In the genomic region with DNA sequence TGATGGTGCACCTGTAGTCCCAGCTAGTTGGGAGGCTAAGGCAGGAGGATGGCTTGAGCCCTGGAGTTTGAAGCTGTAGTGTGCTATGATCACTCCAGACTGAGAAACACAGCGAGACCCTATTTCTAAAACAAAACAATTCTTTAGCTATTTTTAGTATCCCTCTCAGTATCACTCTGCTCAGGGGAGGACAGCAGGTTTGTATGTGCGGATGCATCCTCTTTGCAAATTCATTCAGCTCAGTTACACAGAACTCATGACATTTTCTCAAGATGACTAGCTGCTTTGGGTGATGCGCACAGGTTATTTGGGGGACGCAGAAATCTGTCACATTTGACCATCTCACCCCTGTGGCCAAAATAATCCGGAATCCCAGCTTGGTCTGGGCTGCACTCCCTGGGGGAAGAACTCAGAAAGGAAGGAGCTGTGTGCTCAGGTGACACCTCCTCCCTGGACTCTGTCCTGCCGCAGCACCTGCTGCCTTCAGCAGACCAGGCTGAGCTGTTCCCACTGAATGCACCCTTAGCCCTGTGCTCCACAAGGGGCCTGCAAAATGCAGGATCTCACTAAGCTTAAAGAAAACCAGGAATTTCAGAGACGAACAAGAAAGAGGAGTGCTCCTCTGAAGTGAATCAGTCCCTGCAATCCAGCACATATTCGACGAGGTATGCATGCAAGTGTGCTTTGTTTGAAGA, we compare ENCODE assay signal across 29 cellular contexts.
A peak's percentile ranks its signal among the peaks of the same experiment; 100 is the strongest.
DNase-seq lines count a peak whose midpoint lies in the region; ATAC-seq, FAIRE-seq and TF ChIP-seq lines count a peak whose summit lies in the region.
"Had no signal": no experiment of that assay in that cellular context is flagged by ENCODE, and none has a peak within 500 bp of the region (broad histone marks: within the 10 kb centered on the region; RNA-seq: fewer than 3 reads in every experiment).

No MANE protein-coding gene starts in this region.

- in situ Hi-C loops in ACHN (cut with HindIII; ENCODE audit: low pct_ligation_motif_present, low pct_unique_long_range_greater_than_20kb, low sequenced_read_pairs) = no loop called here

- no peaks in the 10 kb centered on the region for H4K20me1 ChIP-seq in astrocyte (ENCODE audit: insufficient read depth, low read length)

- H3K36me3 Mint-ChIP-seq in astrocyte (ENCODE audit: low read depth, unreplicated experiment) = no peaks in the 10 kb centered on the region
- H3K36me3 Mint-ChIP-seq in activated T-cell treated with anti-CD3 and anti-CD28 coated beads, Interleukin-2, amount 50 U/mL, for 4 hours (ENCODE audit: insufficient read depth) = no peaks in the 10 kb centered on the region
- H3K36me3 Mint-ChIP-seq: CD8-positive, alpha-beta memory T cell; stimulated activated effector memory CD8-positive, alpha-beta T cell treated with anti-CD3 and anti-CD28 coated beads, Interleukin-12 subunit alpha, Interleukin-12 subunit beta, amount 100 ng/mL, for 72 hours; type B pancreatic cell had no signal

- H3K4me1 Mint-ChIP-seq in astrocyte (ENCODE audit: low read depth, unreplicated experiment) = peaks cover 14% of the 10 kb centered on the region
- no peaks in the 10 kb centered on the region for H3K4me1 Mint-ChIP-seq in activated T-cell treated with anti-CD3 and anti-CD28 coated beads, Interleukin-2, amount 50 U/mL, for 4 hours (ENCODE audit: low read depth)
- H3K4me1 Mint-ChIP-seq: CD8-positive, alpha-beta memory T cell; central memory CD8-positive, alpha-beta T cell; stimulated activated effector memory CD8-positive, alpha-beta T cell treated with anti-CD3 and anti-CD28 coated beads, Interleukin-12 subunit alpha, Interleukin-12 subunit beta, amount 100 ng/mL, for 72 hours; T-helper 17 cell had no signal

- H3K9me3 Mint-ChIP-seq in astrocyte (ENCODE audit: unreplicated experiment) = no peaks in the 10 kb centered on the region
- H3K9me3 Mint-ChIP-seq in activated T-cell treated with anti-CD3 and anti-CD28 coated beads, Interleukin-2, amount 50 U/mL, for 4 hours = no peaks in the 10 kb centered on the region
- H3K9me3 Mint-ChIP-seq: activated T-helper 1 cell treated with anti-CD3 and anti-CD28 coated beads, Interleukin-12 subunit alpha, Interleukin-12 subunit beta, Interleukin-2, Interleukin-4 antibody, amounts not matched to agents 30 ng/mL and 10 ng/mL and 1 ng/mL, durations not matched to agents 14 hours and 24 hours and 36 hours; CD8-positive, alpha-beta memory T cell; central memory CD8-positive, alpha-beta T cell; nephron; stimulated activated effector memory CD8-positive, alpha-beta T cell treated with anti-CD3 and anti-CD28 coated beads, Interleukin-12 subunit alpha, Interleukin-12 subunit beta, amount 100 ng/mL, for 72 hours had no signal

- H3K27me3 Mint-ChIP-seq in astrocyte (ENCODE audit: low read depth, unreplicated experiment) = no peaks in the 10 kb centered on the region
- peaks cover 21% of the 10 kb centered on the region for H3K27me3 Mint-ChIP-seq in activated T-cell treated with anti-CD3 and anti-CD28 coated beads, Interleukin-2, amount 50 U/mL, for 4 hours (ENCODE audit: low read depth)

- DNase-seq in astrocyte (ENCODE audit: low read depth) = no peak
- DNase-seq in mucosa of descending colon = no peak
- DNase-seq in effector CD8-positive, alpha-beta T cell (lab: John Stamatoyannopoulos, UW) = no peak
- DNase-seq in activated T-cell treated with anti-CD3 and anti-CD28 coated beads, Interleukin-2, amount 50 U/mL, for 4 hours = no peak
- no peak for DNase-seq in ACHN
- DNase-seq: activated CD4-positive, alpha-beta T cell treated with anti-CD3 and anti-CD28 coated beads, Interleukin-2, amount 50 U/mL, for 4 hours; activated CD8-positive, alpha-beta memory T cell treated with anti-CD3 and anti-CD28 coated beads, Interleukin-2, amount 50 U/mL, for 4 hours; activated naive CD4-positive, alpha-beta T cell treated with Interleukin-2 at 50 U/mL for 16 hours; CD8-positive, alpha-beta memory T cell; DMS 273 treated with DMSO at 0.1 percent for 48 hours; esophagus squamous epithelium; foreskin keratinocyte; heart left ventricle; HFFc6; lower lobe of right lung; NCI-H1092; NCI-H2081; Peyer's patch; T-helper 17 cell had no signal

- no peak for FAIRE-seq in astrocyte (lab: Jason Lieb, UNC)
- FAIRE-seq: K562 had no signal

- H3K9ac ChIP-seq in HUES48 (ENCODE audit: low read depth, low read length) (no peak overlapping the region), astrocyte (ENCODE audit: low read length) (no peak overlapping the region)

- no peak overlapping the region for H3K4me3 Mint-ChIP-seq in astrocyte (ENCODE audit: unreplicated experiment)
- no peak overlapping the region for H3K4me3 Mint-ChIP-seq in activated T-cell treated with anti-CD3 and anti-CD28 coated beads, Interleukin-2, amount 50 U/mL, for 4 hours
- H3K4me3 Mint-ChIP-seq: activated T-helper 1 cell treated with anti-CD3 and anti-CD28 coated beads, Interleukin-12 subunit alpha, Interleukin-12 subunit beta, Interleukin-2, Interleukin-4 antibody, amounts not matched to agents 30 ng/mL and 10 ng/mL and 1 ng/mL, durations not matched to agents 14 hours and 24 hours and 36 hours; CD8-positive, alpha-beta memory T cell; central memory CD8-positive, alpha-beta T cell; HFFc6; nephron; stimulated activated effector memory CD8-positive, alpha-beta T cell treated with anti-CD3 and anti-CD28 coated beads, Interleukin-12 subunit alpha, Interleukin-12 subunit beta, amount 100 ng/mL, for 72 hours; T-helper 17 cell; type B pancreatic cell had no signal

- no peaks in the 10 kb centered on the region for H3K36me3 ChIP-seq in HUES48 (ENCODE audit: control insufficient read depth, insufficient read depth, low read length)
- no peaks in the 10 kb centered on the region for H3K36me3 ChIP-seq in astrocyte (ENCODE audit: insufficient read depth, low read length)
- H3K36me3 ChIP-seq in mucosa of descending colon (ENCODE audit: low read depth) = no peaks in the 10 kb centered on the region
- H3K36me3 ChIP-seq: esophagus squamous epithelium, heart left ventricle, lower lobe of right lung, Peyer's patch had no signal

- peak overlapping the region; percentile 36 for H3K27ac Mint-ChIP-seq in astrocyte (ENCODE audit: unreplicated experiment)
- H3K27ac Mint-ChIP-seq: activated T-helper 1 cell treated with anti-CD3 and anti-CD28 coated beads, Interleukin-12 subunit alpha, Interleukin-12 subunit beta, Interleukin-2, Interleukin-4 antibody, amounts not matched to agents 30 ng/mL and 10 ng/mL and 1 ng/mL, durations not matched to agents 14 hours and 24 hours and 36 hours; CD8-positive, alpha-beta memory T cell; HFFc6; stimulated activated effector memory CD8-positive, alpha-beta T cell treated with anti-CD3 and anti-CD28 coated beads, Interleukin-12 subunit alpha, Interleukin-12 subunit beta, amount 100 ng/mL, for 72 hours; T-helper 17 cell; type B pancreatic cell had no signal

- H3K9me3 ChIP-seq in HUES48 (ENCODE audit: control insufficient read depth, insufficient read depth, low read length) (no peaks in the 10 kb centered on the region), astrocyte (ENCODE audit: insufficient read depth, low read depth, low read length) (no peaks in the 10 kb centered on the region), mucosa of descending colon (no peaks in the 10 kb centered on the region)
- H3K9me3 ChIP-seq: esophagus squamous epithelium, heart left ventricle, lower lobe of right lung, Peyer's patch had no signal

- H3K4me3 ChIP-seq in HUES48 (ENCODE audit: low read depth, low read length) (no peak overlapping the region), astrocyte (ENCODE audit: insufficient read depth, low read depth, low read length) (no peak overlapping the region), mucosa of descending colon (no peak overlapping the region)
- H3K4me3 ChIP-seq: esophagus squamous epithelium, heart left ventricle, K562, lower lobe of right lung, Peyer's patch had no signal

- H3K4me2 ChIP-seq in astrocyte (ENCODE audit: low read length) = no peak overlapping the region

- H3K27me3 ChIP-seq in HUES48 (ENCODE audit: control insufficient read depth, insufficient read depth, low read length) (no peaks in the 10 kb centered on the region), astrocyte (ENCODE audit: insufficient read depth, low read length) (no peaks in the 10 kb centered on the region)
- H3K27me3 ChIP-seq: Peyer's patch had no signal

- H3K27ac ChIP-seq in HUES48 (ENCODE audit: low read depth, low read length) = peak overlapping the region; percentile 31
- no peak overlapping the region for H3K27ac ChIP-seq in astrocyte (ENCODE audit: low read depth, low read length)
- H3K27ac ChIP-seq: esophagus squamous epithelium, foreskin keratinocyte, heart left ventricle, lower lobe of right lung, Peyer's patch had no signal

- TF ChIP-seq CTCF in astrocyte (IDR thresholded peaks at IDR 0.05; ENCODE audit: insufficient read depth, low read depth, low read length) (no peak), mucosa of descending colon (IDR thresholded peaks at IDR 0.05) (no peak)

- no peaks in the 10 kb centered on the region for H3K79me2 ChIP-seq in astrocyte (ENCODE audit: insufficient read depth, low read length)

- H3K4me1 ChIP-seq in HUES48 (ENCODE audit: control insufficient read depth, insufficient read depth, low read length) = peaks cover 35% of the 10 kb centered on the region
- H3K4me1 ChIP-seq in astrocyte (ENCODE audit: insufficient read depth, low read length) = peaks cover 1% of the 10 kb centered on the region
- H3K4me1 ChIP-seq in mucosa of descending colon (ENCODE audit: low read depth) = no peaks in the 10 kb centered on the region
- H3K4me1 ChIP-seq: esophagus squamous epithelium, foreskin keratinocyte, lower lobe of right lung, Peyer's patch had no signal

- H2AFZ ChIP-seq in astrocyte (ENCODE audit: low read depth, low read length) = no peak overlapping the region

- intact Hi-C loops in mucosa of descending colon (cut with DNase I, micrococcal nuclease) = no loop called here

- ATAC-seq in GM19438 (IDR thresholded peaks at IDR 0.05; ENCODE audit: low read depth, unreplicated experiment) (peak; percentile 70), mucosa of descending colon (peak; percentile 71), GM21619 (IDR thresholded peaks at IDR 0.05; ENCODE audit: unreplicated experiment) (no peak)
- ATAC-seq in activated T-cell treated with anti-CD3 and anti-CD28 coated beads, Interleukin-2, amount 50 U/mL, for 4 hours = no peak
- ATAC-seq: activated CD4-positive, CD25-positive, alpha-beta regulatory T cell treated with anti-CD3 and anti-CD28 coated beads, Interleukin-2, amount 50 U/mL, for 24 hours; foreskin keratinocyte; heart left ventricle; K562; lower lobe of right lung; stimulated activated effector memory CD8-positive, alpha-beta T cell treated with anti-CD3 and anti-CD28 coated beads, Interleukin-12 subunit alpha, Interleukin-12 subunit beta, amount 100 ng/mL, for 72 hours; T-helper 17 cell had no signal

Comparison
In these comparisons a context has a peak if more than half of its experiments do, and no peak if none do; other contexts are left out.
1. ATAC-seq: peak in GM19438 (single experiment) and mucosa of descending colon (single experiment); none in GM21619 (single experiment) and activated T-cell treated with anti-CD3 and anti-CD28 coated beads, Interleukin-2, amount 50 U/mL, for 4 hours (0 of 2).